8 cellular contexts compared by ENCODE assay signal in the genomic region with DNA sequence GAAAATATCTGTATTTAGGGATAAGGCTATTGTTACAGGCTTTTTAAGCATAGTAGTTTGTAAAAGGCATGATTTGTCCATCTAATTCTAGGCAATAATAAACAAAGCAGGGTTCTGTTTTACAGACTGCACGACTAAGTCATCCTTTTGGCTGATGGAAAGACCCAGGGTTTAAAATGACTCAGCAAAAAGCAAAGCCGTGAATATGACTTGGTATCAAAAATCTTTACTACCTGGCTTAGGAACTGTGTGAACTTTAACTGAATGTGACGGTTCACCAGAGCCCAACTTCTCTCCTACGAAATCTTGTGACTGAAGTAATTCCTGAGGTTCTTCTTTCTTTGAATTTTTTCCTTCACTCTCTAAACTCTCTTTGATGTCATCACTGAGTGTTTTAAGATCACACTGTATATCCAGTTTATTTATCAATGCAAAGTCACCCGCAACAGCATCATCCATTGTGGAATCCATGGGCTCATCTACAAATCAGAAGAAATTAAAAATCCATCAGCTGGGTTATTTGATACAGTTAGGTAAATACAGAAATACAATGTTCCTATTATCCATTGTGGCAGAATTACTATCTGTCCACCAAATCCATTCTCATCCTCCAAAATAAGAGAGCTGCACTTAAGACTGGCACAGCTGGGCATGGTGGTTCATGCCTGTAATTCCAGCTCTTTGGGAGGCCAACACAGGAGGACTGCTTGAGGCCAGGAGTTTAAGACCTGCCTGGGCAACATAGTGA. TPM values are rescaled to one million over a fixed set of nuclear protein-coding genes. Genes with fewer than 3 reads are reported as not detected.
DNase-seq lines count a peak whose midpoint lies in the region; ATAC-seq and TF ChIP-seq lines count a peak whose summit lies in the region.

No MANE protein-coding gene starts in this region.

- H3K4ac ChIP-seq in IMR-90 (ENCODE audit: low read depth, low read length), result peak overlapping the region; percentile 82

- peaks cover 4 to 7% of the 10 kb centered on the region in 2 experiments; a peak in 3 of 4 replicates for H3K79me1 ChIP-seq in IMR-90 (ENCODE audit: low read depth in 1 of 2, low read length in 2 of 2)

- H4K5ac ChIP-seq in IMR-90 (ENCODE audit: low read depth, low read length), result peak overlapping the region; percentile 34

- 0 out of 3 replicates have a peak overlapping the region, but pooled peaks have one; percentile 57 for H2BK15ac ChIP-seq in IMR-90 (ENCODE audit: low read depth, low read length)

- peak overlapping the region; percentile 24; the same call in 1 of the 2 replicates for H3K56ac ChIP-seq in IMR-90 (ENCODE audit: extremely low read depth, insufficient read depth, low read length)

- H3K36me3 ChIP-seq in A673 (ENCODE audit: insufficient read depth, low read length, poor library complexity, severe bottlenecking) (no peaks in the 10 kb centered on the region), IMR-90 (ENCODE audit: control insufficient read depth, insufficient read depth, low read length) (0 out of 2 replicates have a peak, but pooled peaks cover 2% of the 10 kb centered on the region)
- peaks cover 8% of the 10 kb centered on the region for H3K36me3 ChIP-seq in effector memory CD4-positive, alpha-beta T cell (ENCODE audit: control insufficient read depth, insufficient read depth, low read length)

- H2AFZ ChIP-seq in IMR-90 (replicated peaks; ENCODE audit: low read length, poor library complexity), result no peak overlapping the region

- H3K4me3 ChIP-seq in A673 (ENCODE audit: low read depth, low read length, poor library complexity, severe bottlenecking) (no peak overlapping the region), IMR-90 (ENCODE audit: insufficient read depth, low read depth, low read length) (no peak overlapping the region), fibroblast of the aortic adventitia (ENCODE audit: low read depth, low read length) (no peak overlapping the region)
- no peak overlapping the region for H3K4me3 ChIP-seq in effector memory CD4-positive, alpha-beta T cell (ENCODE audit: insufficient read depth, low read depth, low read length, poor library complexity, severe bottlenecking)

- no peaks in the 10 kb centered on the region for H3K9me3 ChIP-seq in A673 (ENCODE audit: low read depth, low read length, poor library complexity, severe bottlenecking)
- H3K9me3 ChIP-seq in IMR-90 (ENCODE audit: control insufficient read depth, insufficient read depth, low read length), result no peaks in the 10 kb centered on the region
- no peaks in the 10 kb centered on the region for H3K9me3 ChIP-seq in effector memory CD4-positive, alpha-beta T cell (ENCODE audit: control insufficient read depth, low read length)

- peak overlapping the region; percentile 34; the same call in 1 of the 2 replicates for H3K23ac ChIP-seq in IMR-90 (ENCODE audit: low read depth, low read length)

- WGBS in IMR-90 (ENCODE audit: extremely low coverage in 2 of 2, insufficient read length in 1 of 2), 2 experiments, result no CpG with 5 or more reads among the region's 5 CpGs

- TF ChIP-seq POLR2A in IMR-90 (IDR thresholded peaks at IDR 0.05; ENCODE audit: low read depth, low read length), result no peak

- DNase-seq in A673 (ENCODE audit: low spot score) (peak; percentile 4), GM13977 (ENCODE audit: low spot score) (peak; percentile 32), IMR-90 (peak; percentile 81), fibroblast of the aortic adventitia (ENCODE audit: low read depth) (peak; percentile 66), RPMI8226 (no peak), GM19240 (ENCODE audit: insufficient read length, low spot score) (no peak), NCI-H1105 treated with DMSO at 0.1 percent for 48 hours (lab: John Stamatoyannopoulos, UW) (no peak)
- DNase-seq in effector memory CD4-positive, alpha-beta T cell, result no peak

- peak overlapping the region; percentile 75; the same call in 1 of the 2 replicates for H4K91ac ChIP-seq in IMR-90 (ENCODE audit: insufficient read depth, low read depth, low read length)

- H3K27me3 ChIP-seq in A673 (replicated peaks; ENCODE audit: insufficient read depth, low read depth, low read length, poor library complexity) (no peaks in the 10 kb centered on the region), IMR-90 (ENCODE audit: control insufficient read depth, insufficient read depth, low read length) (no peaks in the 10 kb centered on the region)
- H3K27me3 ChIP-seq in effector memory CD4-positive, alpha-beta T cell (replicated peaks; ENCODE audit: control insufficient read depth, insufficient read depth, low read length, poor library complexity, severe bottlenecking), result no peaks in the 10 kb centered on the region

- 0 out of 2 replicates have a peak overlapping the region, but pooled peaks have one; percentile 31 for H3K14ac ChIP-seq in IMR-90 (replicated peaks; ENCODE audit: low read depth, low read length)

- no peaks in the 10 kb centered on the region for H4K20me1 ChIP-seq in IMR-90 (ENCODE audit: insufficient read depth, low read length)

- no peaks in the 10 kb centered on the region for H3K9me1 ChIP-seq in IMR-90 (ENCODE audit: insufficient read depth, low read length)

- H2BK20ac ChIP-seq in IMR-90 (ENCODE audit: low read depth, low read length), result peak overlapping the region; percentile 77

- H3K27ac ChIP-seq in A673 (ENCODE audit: low read depth, low read length, poor library complexity, severe bottlenecking) (peak overlapping the region; percentile 39), IMR-90 (ENCODE audit: insufficient read depth, low read length) (peak overlapping the region; percentile 91)
- H3K27ac ChIP-seq in effector memory CD4-positive, alpha-beta T cell (ENCODE audit: insufficient read depth, low read length, poor library complexity, severe bottlenecking), result no peak overlapping the region

- H2BK5ac ChIP-seq in IMR-90 (ENCODE audit: low read depth, low read length, poor library complexity, severe bottlenecking), result peak overlapping the region; percentile 87

- dilution Hi-C loops in IMR-90 (cut with HindIII; ENCODE audit: low sequenced_read_pairs, unreplicated experiment), result no loop called here

- H2AK5ac ChIP-seq in IMR-90 (ENCODE audit: low read depth, low read length), result no peak overlapping the region

- H2AK9ac ChIP-seq in IMR-90 (replicated peaks; ENCODE audit: low read depth, low read length, poor library complexity), result no peak overlapping the region

- ATAC-seq in IMR-90 (ENCODE audit: low read depth), result peak; percentile 93

- CTCF ChIA-PET in A673 (lab: Charles Lee) (no interaction called here), IMR-90 (lab: Yijun Ruan, JAX) (no interaction called here)

- intact Hi-C loops in A673 (cut with micrococcal nuclease; ENCODE audit: unreplicated experiment), result no loop called here
- intact Hi-C loops in IMR-90 (cut with micrococcal nuclease), result no loop called here

- BruUV-seq in A673 (replicated peaks; lab: Mats Ljungman, UMichigan), result TSS peak; percentile 20
- no TSS peak for BruUV-seq in IMR-90 (replicated peaks; lab: Mats Ljungman, UMichigan)

- peak overlapping the region; percentile 13 to 72; a peak in 3 of 4 replicates for H4K8ac ChIP-seq in IMR-90 (ENCODE audit: low read depth in 2 of 2, low read length in 2 of 2)

- H2BK120ac ChIP-seq in IMR-90 (ENCODE audit: low read depth, low read length), result peak overlapping the region; percentile 82

- H3K9ac ChIP-seq in IMR-90 (ENCODE audit: low read depth, low read length), result no peak overlapping the region

- H3K4me1 ChIP-seq in A673 (ENCODE audit: insufficient read depth, low read length, poor library complexity, severe bottlenecking) (peaks cover 6% of the 10 kb centered on the region), IMR-90 (ENCODE audit: control insufficient read depth, insufficient read depth, low read length) (peaks cover 2% of the 10 kb centered on the region; the same call in 1 of the 2 replicates)
- H3K4me1 ChIP-seq in effector memory CD4-positive, alpha-beta T cell (ENCODE audit: control insufficient read depth, insufficient read depth, low read length, poor library complexity, severe bottlenecking), result no peaks in the 10 kb centered on the region

- TF ChIP-seq CTCF in A673 (conservative IDR thresholded peaks at IDR 0.05; ENCODE audit: low read depth, low read length), result no peak
- TF ChIP-seq CTCF in GM13977 (IDR thresholded peaks at IDR 0.05; ENCODE audit: extremely low read depth, insufficient read depth, missing control alignments), result no peak
- TF ChIP-seq CTCF in IMR-90 (conservative IDR thresholded peaks at IDR 0.05; ENCODE audit: low read depth, low read length), result no peak
- TF ChIP-seq CTCF in fibroblast of the aortic adventitia (IDR thresholded peaks at IDR 0.05; ENCODE audit: insufficient read depth, low read length), result no peak

- peak overlapping the region; percentile 17; the same call in 1 of the 2 replicates for H3K4me2 ChIP-seq in IMR-90 (ENCODE audit: low read depth, low read length)

- POLR2A ChIA-PET in A673 (lab: Charles Lee; ENCODE audit: low non-redundant PET) (no interaction called here), IMR-90 (lab: Charles Lee; ENCODE audit: unreplicated experiment) (no interaction called here)

- in situ Hi-C loops in GM13977 (cut with MboI; ENCODE audit: low pct_unique_long_range_greater_than_20kb, low sequenced_read_pairs, unreplicated experiment), result loop anchor here (25.0 kb wide), 1 partner anchor 974 kb away; no protein-coding TSS in a partner anchor
- in situ Hi-C loops in IMR-90 (cut with MboI; ENCODE audit: low sequenced_read_pairs), result no loop called here

- peak overlapping the region; percentile 76; the same call in 1 of the 2 replicates for H3K18ac ChIP-seq in IMR-90 (ENCODE audit: low read depth, low read length)

- TF ChIP-seq RAD21 in IMR-90 (IDR thresholded peaks at IDR 0.05; ENCODE audit: low read length), result no peak

TF ChIP-seq in IMR-90, 13 proteins besides CTCF, POLR2A, EP300 and RAD21 (continues in another document):
- no peak for TF ChIP-seq CEBPB (IDR thresholded peaks at IDR 0.05; ENCODE audit: low read depth, low read length)
- peak; percentile 17; the same call in 1 of the 2 replicates for TF ChIP-seq FOS (IDR thresholded peaks at IDR 0.05; ENCODE audit: low read depth, low read length)
- TF ChIP-seq, protein P1, sequence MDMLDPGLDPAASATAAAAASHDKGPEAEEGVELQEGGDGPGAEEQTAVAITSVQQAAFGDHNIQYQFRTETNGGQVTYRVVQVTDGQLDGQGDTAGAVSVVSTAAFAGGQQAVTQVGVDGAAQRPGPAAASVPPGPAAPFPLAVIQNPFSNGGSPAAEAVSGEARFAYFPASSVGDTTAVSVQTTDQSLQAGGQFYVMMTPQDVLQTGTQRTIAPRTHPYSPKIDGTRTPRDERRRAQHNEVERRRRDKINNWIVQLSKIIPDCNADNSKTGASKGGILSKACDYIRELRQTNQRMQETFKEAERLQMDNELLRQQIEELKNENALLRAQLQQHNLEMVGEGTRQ (IDR thresholded peaks at IDR 0.05; ENCODE audit: low read depth, low read length), result no peak

RNA-seq across cellular contexts. Expression of a gene that starts 17.0 kb away (rescaled TPM):
- total RNA-seq in A673 (2021), result 27.0 and 30.9 TPM in 2 replicates
- total RNA-seq in IMR-90 (2012; rRNA removed), result 21.9 and 27.8 TPM in 2 replicates
- 4.3 and 6.4 TPM in 2 replicates for polyA plus RNA-seq in IMR-90 (2012; rRNA removed)
- 1.4 and 2.5 TPM in 2 replicates for polyA plus RNA-seq in IMR-90 (2012; cell fraction: cytosol; rRNA removed)
- polyA plus RNA-seq in IMR-90 (2012; cell fraction: nucleus; rRNA removed; ENCODE audit: low replicate concordance), result 1.2 and 5.5 TPM in 2 replicates
- total RNA-seq in fibroblast of the aortic adventitia (ENCODE audit: low replicate concordance), result 39.9 and 53.2 TPM in 2 replicates

Comparison
In these comparisons a context has a peak if more than half of its experiments do, and no peak if none do; other contexts are left out.
1. DNase-seq: peak in A673 (single experiment), GM13977 (single experiment), IMR-90 (single experiment) and fibroblast of the aortic adventitia (single experiment); none in RPMI8226 (single experiment), GM19240 (single experiment), effector memory CD4-positive, alpha-beta T cell (0 of 3) and NCI-H1105 treated with DMSO at 0.1 percent for 48 hours (single experiment).